14 cellular contexts compared by ENCODE assay signal in genomic region chr14:95341115-95341514, GRCh38.
"Had no signal": no experiment of that assay in that cellular context is flagged by ENCODE, and none has a peak within 500 bp of the region (broad histone marks: within the 10 kb centered on the region; RNA-seq: fewer than 3 reads in every experiment).

No MANE protein-coding gene starts in this region.

- H3K36me3 ChIP-seq: neutrophil, upper lobe of right lung had no signal

- H3K4me3 ChIP-seq: testis, upper lobe of right lung had no signal

- H3K9me3 Mint-ChIP-seq: activated CD4-positive, alpha-beta T cell treated with anti-CD3 and anti-CD28 coated beads, Interleukin-2, amount 10 ng/mL, durations not matched to agents 7 days and 5 days; dendritic cell treated with granulocyte-macrophage colony-stimulating factor and Interleukin-4, amounts not matched to agents 40 ng/mL and 50 ng/mL, for 4 days; stimulated activated naive CD8-positive, alpha-beta T cell treated with anti-CD3 and anti-CD28 coated beads, Interleukin-15, Interleukin-2, amounts not matched to agents 100 ng/mL and 50 ng/mL, for 24 hours had no signal

- H3K27ac ChIP-seq: neutrophil, testis, upper lobe of right lung had no signal

- H3K4me1 ChIP-seq: testis, upper lobe of right lung had no signal

- H3K4me1 Mint-ChIP-seq: activated CD4-positive, alpha-beta T cell treated with anti-CD3 and anti-CD28 coated beads, Interleukin-2, amount 10 ng/mL, durations not matched to agents 7 days and 5 days had no signal

- H3K4me3 Mint-ChIP-seq: activated CD4-positive, alpha-beta T cell treated with anti-CD3 and anti-CD28 coated beads, Interleukin-2, amount 10 ng/mL, durations not matched to agents 7 days and 5 days; activated T-cell treated with anti-CD3 and anti-CD28 coated beads, Interleukin-2, amount 50 U/mL, for 72 hours; dendritic cell treated with granulocyte-macrophage colony-stimulating factor and Interleukin-4, amounts not matched to agents 40 ng/mL and 50 ng/mL, for 4 days; naive thymus-derived CD8-positive, alpha-beta T cell; stimulated activated naive CD8-positive, alpha-beta T cell treated with anti-CD3 and anti-CD28 coated beads, Interleukin-15, Interleukin-2, amounts not matched to agents 100 ng/mL and 50 ng/mL, for 24 hours had no signal

- ATAC-seq: activated naive CD4-positive, alpha-beta T cell treated with anti-CD3 and anti-CD28 coated beads, Interleukin-2, amount 50 U/mL, for 72 hours; activated T-cell treated with anti-CD3 and anti-CD28 coated beads, Interleukin-2, amount 50 U/mL, for 72 hours; naive thymus-derived CD8-positive, alpha-beta T cell had no signal

- DNase-seq: activated CD4-positive, alpha-beta T cell treated with anti-CD3 and anti-CD28 coated beads, Interleukin-2, amount 10 ng/mL, durations not matched to agents 7 days and 5 days; activated CD8-positive, alpha-beta memory T cell treated with anti-CD3 and anti-CD28 coated beads, Interleukin-2, amount 50 U/mL, for 48 hours; activated gamma-delta T cell; activated T-cell treated with anti-CD3 and anti-CD28 coated beads, Interleukin-2, amount 50 U/mL, for 72 hours; amniotic stem cell; erythroblast; naive thymus-derived CD8-positive, alpha-beta T cell; SW 1271; upper lobe of right lung had no signal

- H3K36me3 Mint-ChIP-seq: activated naive CD4-positive, alpha-beta T cell treated with anti-CD3 and anti-CD28 coated beads, Interleukin-2, amount 50 U/mL, for 72 hours; naive thymus-derived CD8-positive, alpha-beta T cell had no signal

- H3K9me3 ChIP-seq: neutrophil, testis, upper lobe of right lung had no signal

- H3K27ac Mint-ChIP-seq: activated CD4-positive, alpha-beta T cell treated with anti-CD3 and anti-CD28 coated beads, Interleukin-2, amount 10 ng/mL, durations not matched to agents 7 days and 5 days; activated naive CD4-positive, alpha-beta T cell treated with anti-CD3 and anti-CD28 coated beads, Interleukin-2, amount 50 U/mL, for 72 hours; activated T-cell treated with anti-CD3 and anti-CD28 coated beads, Interleukin-2, amount 50 U/mL, for 72 hours; dendritic cell treated with granulocyte-macrophage colony-stimulating factor and Interleukin-4, amounts not matched to agents 40 ng/mL and 50 ng/mL, for 4 days; naive thymus-derived CD8-positive, alpha-beta T cell; stimulated activated naive CD8-positive, alpha-beta T cell treated with anti-CD3 and anti-CD28 coated beads, Interleukin-15, Interleukin-2, amounts not matched to agents 100 ng/mL and 50 ng/mL, for 24 hours had no signal

- H3K27me3 ChIP-seq: testis, upper lobe of right lung had no signal
